1 cellular context compared by ENCODE assay signal in the genomic region with DNA sequence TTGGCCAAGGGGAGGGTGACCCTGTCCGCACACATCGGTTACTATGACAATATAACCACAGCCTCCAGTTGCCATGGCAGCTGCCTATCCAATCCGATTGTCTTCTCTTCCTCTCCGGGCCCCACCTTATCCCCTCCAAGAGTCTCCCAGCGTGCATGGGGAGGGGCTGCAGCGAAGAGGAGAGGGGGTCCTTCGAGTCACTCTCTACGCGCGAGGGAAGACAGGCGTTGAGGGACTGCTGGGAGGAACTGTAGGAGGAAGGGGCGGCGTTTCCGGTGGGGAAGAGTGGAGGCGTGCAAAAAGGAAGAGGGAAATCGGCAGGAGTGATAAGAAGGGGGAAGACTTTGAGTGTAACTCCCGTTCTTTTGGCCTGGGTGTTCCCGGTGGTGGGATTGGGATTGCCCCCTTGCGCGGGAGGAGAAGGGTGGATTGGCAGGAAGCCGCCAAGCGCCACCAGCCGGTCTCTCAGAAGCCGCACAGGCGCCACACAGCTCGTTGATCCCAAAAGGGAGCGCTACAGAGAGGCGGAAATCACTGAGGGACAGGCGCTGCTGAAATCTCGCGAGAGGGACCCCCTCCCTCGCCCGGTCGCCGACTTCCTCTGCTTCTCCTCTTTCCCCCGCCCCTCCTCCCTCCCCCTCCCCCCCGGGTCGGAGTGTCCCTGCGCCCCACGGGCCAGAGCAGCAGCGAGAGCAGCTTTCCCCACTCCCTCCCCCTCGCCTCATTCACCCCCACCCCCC.
TF ChIP-seq lines count a peak whose summit lies in the region.

No MANE protein-coding gene starts in this region.

TF ChIP-seq in HepG2, 621 proteins besides CTCF, POLR2A, EP300 and RAD21 (continued from another document and continues in another):
- TF ChIP-seq ISL2 (CRISPR knock-in tag; IDR thresholded peaks at IDR 0.05) (no peak; the same call in 1 of the 2 replicates), SRF (IDR thresholded peaks at IDR 0.05; ENCODE audit: low read depth, low read length) (peak; percentile 72; the same call in 1 of the 2 replicates), ELF4 (CRISPR knock-in tag; IDR thresholded peaks at IDR 0.05; ENCODE audit: borderline replicate concordance) (peak; percentile 68; the same call in 1 of the 2 replicates), RFXAP (CRISPR knock-in tag; IDR thresholded peaks at IDR 0.05; ENCODE audit: borderline replicate concordance) (peak; percentile 78), DNMT1 (CRISPR knock-in tag; IDR thresholded peaks at IDR 0.05) (no peak), ZFP37 (CRISPR knock-in tag; IDR thresholded peaks at IDR 0.05; ENCODE audit: borderline replicate concordance) (0 out of 2 replicates have a peak, but pooled peaks have one; percentile 46), ZNF282 (IDR thresholded peaks at IDR 0.05; ENCODE audit: partially characterized antibody) (no peak), NAIF1 (CRISPR knock-in tag; IDR thresholded peaks at IDR 0.05; ENCODE audit: borderline replicate concordance) (peak; percentile 18; the same call in 1 of the 2 replicates), GLI4 (CRISPR knock-in tag; IDR thresholded peaks at IDR 0.05; ENCODE audit: borderline replicate concordance) (no peak), TEAD2 (CRISPR knock-in tag; IDR thresholded peaks at IDR 0.05) (no peak; the same call in 1 of the 2 replicates), ZKSCAN8 (CRISPR knock-in tag; IDR thresholded peaks at IDR 0.05; ENCODE audit: borderline replicate concordance) (peak; percentile 69; the same call in 1 of the 2 replicates), ZNF12 (CRISPR knock-in tag; IDR thresholded peaks at IDR 0.05) (no peak), ZNF792 (CRISPR knock-in tag; IDR thresholded peaks at IDR 0.05) (no peak), ZNF839 (CRISPR knock-in tag; IDR thresholded peaks at IDR 0.05; ENCODE audit: borderline replicate concordance) (no peak), PCBP1 (IDR thresholded peaks at IDR 0.05; ENCODE audit: borderline replicate concordance, low read depth, low read length) (peak; percentile 84; the same call in 1 of the 2 replicates), SRSF4 (IDR thresholded peaks at IDR 0.05; ENCODE audit: low read depth, low read length, poor library complexity, severe bottlenecking) (no peak), MBNL3 (CRISPR knock-in tag; conservative IDR thresholded peaks at IDR 0.05) (no peak), ZSCAN30 (CRISPR knock-in tag; IDR thresholded peaks at IDR 0.05) (no peak), ZNF160 (CRISPR knock-in tag; IDR thresholded peaks at IDR 0.05) (no peak; the same call in 1 of the 2 replicates), ZNF619 (CRISPR knock-in tag; IDR thresholded peaks at IDR 0.05) (no peak), RCOR2 (CRISPR knock-in tag; IDR thresholded peaks at IDR 0.05) (peak; percentile 47; the same call in 1 of the 2 replicates), ZKSCAN1 (IDR thresholded peaks at IDR 0.05; ENCODE audit: low read length) (peak; percentile 45; the same call in 1 of the 2 replicates), PTBP1 (IDR thresholded peaks at IDR 0.05; ENCODE audit: low read depth, low read length, poor library complexity, severe bottlenecking) (no peak), ZNF432 (CRISPR knock-in tag; IDR thresholded peaks at IDR 0.05; ENCODE audit: borderline replicate concordance) (no peak), MLLT10 (CRISPR knock-in tag; IDR thresholded peaks at IDR 0.05) (no peak), SMARCE1 (IDR thresholded peaks at IDR 0.05; ENCODE audit: borderline replicate concordance) (no peak), ZNF768 (CRISPR knock-in tag; IDR thresholded peaks at IDR 0.05) (no peak)
- TF ChIP-seq, protein P1, sequence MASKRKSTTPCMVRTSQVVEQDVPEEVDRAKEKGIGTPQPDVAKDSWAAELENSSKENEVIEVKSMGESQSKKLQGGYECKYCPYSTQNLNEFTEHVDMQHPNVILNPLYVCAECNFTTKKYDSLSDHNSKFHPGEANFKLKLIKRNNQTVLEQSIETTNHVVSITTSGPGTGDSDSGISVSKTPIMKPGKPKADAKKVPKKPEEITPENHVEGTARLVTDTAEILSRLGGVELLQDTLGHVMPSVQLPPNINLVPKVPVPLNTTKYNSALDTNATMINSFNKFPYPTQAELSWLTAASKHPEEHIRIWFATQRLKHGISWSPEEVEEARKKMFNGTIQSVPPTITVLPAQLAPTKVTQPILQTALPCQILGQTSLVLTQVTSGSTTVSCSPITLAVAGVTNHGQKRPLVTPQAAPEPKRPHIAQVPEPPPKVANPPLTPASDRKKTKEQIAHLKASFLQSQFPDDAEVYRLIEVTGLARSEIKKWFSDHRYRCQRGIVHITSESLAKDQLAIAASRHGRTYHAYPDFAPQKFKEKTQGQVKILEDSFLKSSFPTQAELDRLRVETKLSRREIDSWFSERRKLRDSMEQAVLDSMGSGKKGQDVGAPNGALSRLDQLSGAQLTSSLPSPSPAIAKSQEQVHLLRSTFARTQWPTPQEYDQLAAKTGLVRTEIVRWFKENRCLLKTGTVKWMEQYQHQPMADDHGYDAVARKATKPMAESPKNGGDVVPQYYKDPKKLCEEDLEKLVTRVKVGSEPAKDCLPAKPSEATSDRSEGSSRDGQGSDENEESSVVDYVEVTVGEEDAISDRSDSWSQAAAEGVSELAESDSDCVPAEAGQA (IDR thresholded peaks at IDR 0.05; ENCODE audit: low read depth): peak; percentile 65; the same call in 1 of the 2 replicates
- TF ChIP-seq, protein P1 (CRISPR knock-in tag; IDR thresholded peaks at IDR 0.05; ENCODE audit: borderline replicate concordance): no peak
- TF ChIP-seq, protein P2, sequence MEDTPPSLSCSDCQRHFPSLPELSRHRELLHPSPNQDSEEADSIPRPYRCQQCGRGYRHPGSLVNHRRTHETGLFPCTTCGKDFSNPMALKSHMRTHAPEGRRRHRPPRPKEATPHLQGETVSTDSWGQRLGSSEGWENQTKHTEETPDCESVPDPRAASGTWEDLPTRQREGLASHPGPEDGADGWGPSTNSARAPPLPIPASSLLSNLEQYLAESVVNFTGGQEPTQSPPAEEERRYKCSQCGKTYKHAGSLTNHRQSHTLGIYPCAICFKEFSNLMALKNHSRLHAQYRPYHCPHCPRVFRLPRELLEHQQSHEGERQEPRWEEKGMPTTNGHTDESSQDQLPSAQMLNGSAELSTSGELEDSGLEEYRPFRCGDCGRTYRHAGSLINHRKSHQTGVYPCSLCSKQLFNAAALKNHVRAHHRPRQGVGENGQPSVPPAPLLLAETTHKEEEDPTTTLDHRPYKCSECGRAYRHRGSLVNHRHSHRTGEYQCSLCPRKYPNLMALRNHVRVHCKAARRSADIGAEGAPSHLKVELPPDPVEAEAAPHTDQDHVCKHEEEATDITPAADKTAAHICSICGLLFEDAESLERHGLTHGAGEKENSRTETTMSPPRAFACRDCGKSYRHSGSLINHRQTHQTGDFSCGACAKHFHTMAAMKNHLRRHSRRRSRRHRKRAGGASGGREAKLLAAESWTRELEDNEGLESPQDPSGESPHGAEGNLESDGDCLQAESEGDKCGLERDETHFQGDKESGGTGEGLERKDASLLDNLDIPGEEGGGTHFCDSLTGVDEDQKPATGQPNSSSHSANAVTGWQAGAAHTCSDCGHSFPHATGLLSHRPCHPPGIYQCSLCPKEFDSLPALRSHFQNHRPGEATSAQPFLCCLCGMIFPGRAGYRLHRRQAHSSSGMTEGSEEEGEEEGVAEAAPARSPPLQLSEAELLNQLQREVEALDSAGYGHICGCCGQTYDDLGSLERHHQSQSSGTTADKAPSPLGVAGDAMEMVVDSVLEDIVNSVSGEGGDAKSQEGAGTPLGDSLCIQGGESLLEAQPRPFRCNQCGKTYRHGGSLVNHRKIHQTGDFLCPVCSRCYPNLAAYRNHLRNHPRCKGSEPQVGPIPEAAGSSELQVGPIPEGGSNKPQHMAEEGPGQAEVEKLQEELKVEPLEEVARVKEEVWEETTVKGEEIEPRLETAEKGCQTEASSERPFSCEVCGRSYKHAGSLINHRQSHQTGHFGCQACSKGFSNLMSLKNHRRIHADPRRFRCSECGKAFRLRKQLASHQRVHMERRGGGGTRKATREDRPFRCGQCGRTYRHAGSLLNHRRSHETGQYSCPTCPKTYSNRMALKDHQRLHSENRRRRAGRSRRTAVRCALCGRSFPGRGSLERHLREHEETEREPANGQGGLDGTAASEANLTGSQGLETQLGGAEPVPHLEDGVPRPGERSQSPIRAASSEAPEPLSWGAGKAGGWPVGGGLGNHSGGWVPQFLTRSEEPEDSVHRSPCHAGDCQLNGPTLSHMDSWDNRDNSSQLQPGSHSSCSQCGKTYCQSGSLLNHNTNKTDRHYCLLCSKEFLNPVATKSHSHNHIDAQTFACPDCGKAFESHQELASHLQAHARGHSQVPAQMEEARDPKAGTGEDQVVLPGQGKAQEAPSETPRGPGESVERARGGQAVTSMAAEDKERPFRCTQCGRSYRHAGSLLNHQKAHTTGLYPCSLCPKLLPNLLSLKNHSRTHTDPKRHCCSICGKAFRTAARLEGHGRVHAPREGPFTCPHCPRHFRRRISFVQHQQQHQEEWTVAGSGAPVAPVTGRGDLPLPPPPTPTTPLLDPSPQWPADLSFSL (CRISPR knock-in tag; IDR thresholded peaks at IDR 0.05): no peak
- TF ChIP-seq, protein P3, sequence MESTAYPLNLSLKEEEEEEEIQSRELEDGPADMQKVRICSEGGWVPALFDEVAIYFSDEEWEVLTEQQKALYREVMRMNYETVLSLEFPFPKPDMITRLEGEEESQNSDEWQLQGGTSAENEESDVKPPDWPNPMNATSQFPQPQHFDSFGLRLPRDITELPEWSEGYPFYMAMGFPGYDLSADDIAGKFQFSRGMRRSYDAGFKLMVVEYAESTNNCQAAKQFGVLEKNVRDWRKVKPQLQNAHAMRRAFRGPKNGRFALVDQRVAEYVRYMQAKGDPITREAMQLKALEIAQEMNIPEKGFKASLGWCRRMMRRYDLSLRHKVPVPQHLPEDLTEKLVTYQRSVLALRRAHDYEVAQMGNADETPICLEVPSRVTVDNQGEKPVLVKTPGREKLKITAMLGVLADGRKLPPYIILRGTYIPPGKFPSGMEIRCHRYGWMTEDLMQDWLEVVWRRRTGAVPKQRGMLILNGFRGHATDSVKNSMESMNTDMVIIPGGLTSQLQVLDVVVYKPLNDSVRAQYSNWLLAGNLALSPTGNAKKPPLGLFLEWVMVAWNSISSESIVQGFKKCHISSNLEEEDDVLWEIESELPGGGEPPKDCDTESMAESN (CRISPR knock-in tag; conservative IDR thresholded peaks at IDR 0.05): no peak
- TF ChIP-seq, protein P4, sequence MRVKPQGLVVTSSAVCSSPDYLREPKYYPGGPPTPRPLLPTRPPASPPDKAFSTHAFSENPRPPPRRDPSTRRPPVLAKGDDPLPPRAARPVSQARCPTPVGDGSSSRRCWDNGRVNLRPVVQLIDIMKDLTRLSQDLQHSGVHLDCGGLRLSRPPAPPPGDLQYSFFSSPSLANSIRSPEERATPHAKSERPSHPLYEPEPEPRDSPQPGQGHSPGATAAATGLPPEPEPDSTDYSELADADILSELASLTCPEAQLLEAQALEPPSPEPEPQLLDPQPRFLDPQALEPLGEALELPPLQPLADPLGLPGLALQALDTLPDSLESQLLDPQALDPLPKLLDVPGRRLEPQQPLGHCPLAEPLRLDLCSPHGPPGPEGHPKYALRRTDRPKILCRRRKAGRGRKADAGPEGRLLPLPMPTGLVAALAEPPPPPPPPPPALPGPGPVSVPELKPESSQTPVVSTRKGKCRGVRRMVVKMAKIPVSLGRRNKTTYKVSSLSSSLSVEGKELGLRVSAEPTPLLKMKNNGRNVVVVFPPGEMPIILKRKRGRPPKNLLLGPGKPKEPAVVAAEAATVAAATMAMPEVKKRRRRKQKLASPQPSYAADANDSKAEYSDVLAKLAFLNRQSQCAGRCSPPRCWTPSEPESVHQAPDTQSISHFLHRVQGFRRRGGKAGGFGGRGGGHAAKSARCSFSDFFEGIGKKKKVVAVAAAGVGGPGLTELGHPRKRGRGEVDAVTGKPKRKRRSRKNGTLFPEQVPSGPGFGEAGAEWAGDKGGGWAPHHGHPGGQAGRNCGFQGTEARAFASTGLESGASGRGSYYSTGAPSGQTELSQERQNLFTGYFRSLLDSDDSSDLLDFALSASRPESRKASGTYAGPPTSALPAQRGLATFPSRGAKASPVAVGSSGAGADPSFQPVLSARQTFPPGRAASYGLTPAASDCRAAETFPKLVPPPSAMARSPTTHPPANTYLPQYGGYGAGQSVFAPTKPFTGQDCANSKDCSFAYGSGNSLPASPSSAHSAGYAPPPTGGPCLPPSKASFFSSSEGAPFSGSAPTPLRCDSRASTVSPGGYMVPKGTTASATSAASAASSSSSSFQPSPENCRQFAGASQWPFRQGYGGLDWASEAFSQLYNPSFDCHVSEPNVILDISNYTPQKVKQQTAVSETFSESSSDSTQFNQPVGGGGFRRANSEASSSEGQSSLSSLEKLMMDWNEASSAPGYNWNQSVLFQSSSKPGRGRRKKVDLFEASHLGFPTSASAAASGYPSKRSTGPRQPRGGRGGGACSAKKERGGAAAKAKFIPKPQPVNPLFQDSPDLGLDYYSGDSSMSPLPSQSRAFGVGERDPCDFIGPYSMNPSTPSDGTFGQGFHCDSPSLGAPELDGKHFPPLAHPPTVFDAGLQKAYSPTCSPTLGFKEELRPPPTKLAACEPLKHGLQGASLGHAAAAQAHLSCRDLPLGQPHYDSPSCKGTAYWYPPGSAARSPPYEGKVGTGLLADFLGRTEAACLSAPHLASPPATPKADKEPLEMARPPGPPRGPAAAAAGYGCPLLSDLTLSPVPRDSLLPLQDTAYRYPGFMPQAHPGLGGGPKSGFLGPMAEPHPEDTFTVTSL (CRISPR knock-in tag; IDR thresholded peaks at IDR 0.05; ENCODE audit: borderline replicate concordance): peak; percentile 54; the same call in 1 of the 2 replicates
- TF ChIP-seq, protein P5, sequence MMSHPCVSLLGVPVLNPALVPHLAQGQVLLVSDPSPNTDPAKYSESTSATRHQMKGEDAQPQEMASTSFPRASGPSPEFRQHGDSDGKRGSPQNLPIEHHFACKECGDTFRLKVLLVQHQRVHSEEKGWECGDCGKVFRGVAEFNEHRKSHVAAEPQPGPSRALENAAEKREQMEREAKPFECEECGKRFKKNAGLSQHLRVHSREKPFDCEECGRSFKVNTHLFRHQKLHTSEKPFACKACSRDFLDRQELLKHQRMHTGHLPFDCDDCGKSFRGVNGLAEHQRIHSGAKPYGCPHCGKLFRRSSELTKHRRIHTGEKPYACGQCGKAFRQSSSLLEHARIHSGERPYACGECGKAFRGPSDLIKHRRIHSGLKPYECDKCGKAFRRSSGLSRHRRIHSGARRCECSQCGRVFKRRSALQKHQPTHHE (CRISPR knock-in tag; IDR thresholded peaks at IDR 0.05; ENCODE audit: borderline replicate concordance): no peak
